ENCODE assay signal across 1 cellular context in genomic region chr11:9624448-9624847, GRCh38.
TF ChIP-seq lines count a peak whose summit lies in the region.

No MANE protein-coding gene starts in this region.

TF ChIP-seq in endothelial cell of umbilical vein, 7 proteins besides CTCF, POLR2A, EP300 and RAD21:
- TF ChIP-seq MYC (IDR thresholded peaks at IDR 0.05; ENCODE audit: low read depth, low read length) (no peak), EZH2 (IDR thresholded peaks at IDR 0.05; ENCODE audit: borderline replicate concordance, low read depth, low read length, severe bottlenecking) (no peak), POLR2AphosphoS5 (IDR thresholded peaks at IDR 0.05; ENCODE audit: insufficient read depth, low read depth, low read length) (no peak), JUN (IDR thresholded peaks at IDR 0.05; ENCODE audit: borderline replicate concordance, insufficient read depth, insufficient read length, low read depth) (no peak), GATA2 (IDR thresholded peaks at IDR 0.05; ENCODE audit: insufficient read depth, insufficient read length, low read depth, low read length) (no peak), FOS (IDR thresholded peaks at IDR 0.05; ENCODE audit: borderline replicate concordance, insufficient read depth, low read length) (no peak)
- TF ChIP-seq, protein P1, sequence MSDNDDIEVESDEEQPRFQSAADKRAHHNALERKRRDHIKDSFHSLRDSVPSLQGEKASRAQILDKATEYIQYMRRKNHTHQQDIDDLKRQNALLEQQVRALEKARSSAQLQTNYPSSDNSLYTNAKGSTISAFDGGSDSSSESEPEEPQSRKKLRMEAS (IDR thresholded peaks at IDR 0.05; ENCODE audit: insufficient read depth, insufficient read length): no peak
TF ChIP-seq in endothelial cell of umbilical vein: peak in this region for 0.
